8 cellular contexts compared by ENCODE assay signal in genomic region chr6:26521485-26522391, GRCh38. TPM values are rescaled to one million over a fixed set of nuclear protein-coding genes. Genes with fewer than 3 reads are reported as not detected.
DNase-seq lines count a peak whose midpoint lies in the region; ATAC-seq and TF ChIP-seq lines count a peak whose summit lies in the region.

No MANE protein-coding gene starts in this region.

- H3K27me3 ChIP-seq in dorsolateral prefrontal cortex = no peaks in the 10 kb centered on the region

- intact Hi-C loops in dorsolateral prefrontal cortex (cut with DNase I) = loop anchor here (1.0 to 5.0 kb wide), 3 partner anchors 11 to 36 kb away; no protein-coding TSS in a partner anchor
- intact Hi-C loops in lower leg skin (cut with DNase I; ENCODE audit: low total_unique reads) = no loop called here

- no peaks in the 10 kb centered on the region for H3K9me3 Mint-ChIP-seq in activated CD4-positive, alpha-beta T cell treated with anti-CD3 and anti-CD28 coated beads, Interleukin-2, amount 10 ng/mL, durations not matched to agents 7 days and 5 days

- in situ Hi-C loops in GM13977 (cut with MboI; ENCODE audit: low pct_unique_long_range_greater_than_20kb, low sequenced_read_pairs, unreplicated experiment) = no loop called here

- H3K27ac ChIP-seq in dorsolateral prefrontal cortex = peak overlapping the region; percentile 58 to 96 (median 90)

- H3K4me1 Mint-ChIP-seq in activated CD4-positive, alpha-beta T cell treated with anti-CD3 and anti-CD28 coated beads, Interleukin-2, amount 10 ng/mL, durations not matched to agents 7 days and 5 days = peaks cover 30% of the 10 kb centered on the region

- peak; percentile 85 for ATAC-seq in HG02759 (IDR thresholded peaks at IDR 0.05; ENCODE audit: unreplicated experiment)

- 4 to 10% methylated on average over 41 to 52 of the region's 76 CpGs for WGBS in lower leg skin, 2 donors

- no peaks in the 10 kb centered on the region for H3K36me3 Mint-ChIP-seq in activated CD4-positive, alpha-beta T cell treated with anti-CD3 and anti-CD28 coated beads, Interleukin-2, amount 10 ng/mL, durations not matched to agents 7 days and 5 days (ENCODE audit: low read depth)

- peak overlapping the region; percentile 84 for H3K27ac Mint-ChIP-seq in activated CD4-positive, alpha-beta T cell treated with anti-CD3 and anti-CD28 coated beads, Interleukin-2, amount 10 ng/mL, durations not matched to agents 7 days and 5 days

- peak overlapping the region; percentile 76 for H3K4me3 Mint-ChIP-seq in activated CD4-positive, alpha-beta T cell treated with anti-CD3 and anti-CD28 coated beads, Interleukin-2, amount 10 ng/mL, durations not matched to agents 7 days and 5 days

- peaks cover 5% of the 10 kb centered on the region for H3K27me3 Mint-ChIP-seq in activated CD4-positive, alpha-beta T cell treated with anti-CD3 and anti-CD28 coated beads, Interleukin-2, amount 10 ng/mL, durations not matched to agents 7 days and 5 days

- peak in 1 of 2 donors; percentile 34 for TF ChIP-seq POLR2A in lower leg skin (IDR thresholded peaks at IDR 0.05)

- H3K4me3 ChIP-seq in dorsolateral prefrontal cortex (peak overlapping the region; percentile 45 to 78 (median 68)), lower leg skin (ENCODE audit: low read depth, poor library complexity, severe bottlenecking) (peak overlapping the region; percentile 60)

- CTCF ChIA-PET in activated CD4-positive, alpha-beta T cell treated with anti-CD3 and anti-CD28 coated beads, Interleukin-2, amount 10 ng/mL, durations not matched to agents 7 days and 5 days (lab: Charles Lee) = interaction anchor here (1.0 to 1.5 kb wide), 4 partner anchors 12 to 193 kb away, joined by 3 to 4 read pairs (median 4); partner anchors contain the start of gene HMGN4

- peak; percentile 64 for TF ChIP-seq CTCF in GM13977 (IDR thresholded peaks at IDR 0.05; ENCODE audit: extremely low read depth, insufficient read depth, missing control alignments)
- peak in 47 of 56 donors; percentile 12 to 64 (median 39) for TF ChIP-seq CTCF in dorsolateral prefrontal cortex (IDR thresholded peaks at IDR 0.05 in 54 of 56, conservative IDR thresholded peaks at IDR 0.05 in 2 of 56; ENCODE audit: low read depth in 1 of 56, partially characterized antibody in 56 of 56)
- TF ChIP-seq CTCF in lower leg skin (IDR thresholded peaks at IDR 0.05) = no peak

- POLR2A ChIA-PET in activated CD4-positive, alpha-beta T cell treated with anti-CD3 and anti-CD28 coated beads, Interleukin-2, amount 10 ng/mL, durations not matched to agents 7 days and 5 days (lab: Charles Lee) = no interaction called here

- peak; percentile 82 for DNase-seq in GM13977 (ENCODE audit: low spot score)
- DNase-seq in NCI-H1930 (lab: John Stamatoyannopoulos, UW) = peak; percentile 40 to 79
- peak; percentile 46 for DNase-seq in activated CD4-positive, alpha-beta T cell treated with anti-CD3 and anti-CD28 coated beads, Interleukin-2, amount 10 ng/mL, durations not matched to agents 7 days and 5 days
- peak in 9 of 10 donors; percentile 34 to 73 (median 51) for DNase-seq in dorsolateral prefrontal cortex
- DNase-seq in lower leg skin (ENCODE audit: low spot score in 2 of 2) = peak; percentile 65 to 96
- DNase-seq in stimulated activated CD4-positive, alpha-beta T cell treated with anti-CD3 and anti-CD28 coated beads, Interleukin-4, amount 100 ng/mL, for 48 hours (ENCODE audit: low read depth in 2 of 2) = peak; percentile 48 to 66
- DNase-seq in NCI-H1694 (lab: John Stamatoyannopoulos, UW) = no peak

RNA-seq across cellular contexts. Expression of gene HMGN4, which starts 16.4 kb away (rescaled TPM):
- 10 to 100 TPM; 85.7 to 93.0 TPM for total RNA-seq in activated CD4-positive, alpha-beta T cell treated with anti-CD3 and anti-CD28 coated beads, Interleukin-2, amount 10 ng/mL, durations not matched to agents 7 days and 5 days
- total RNA-seq in dorsolateral prefrontal cortex (10 to 100 TPM; 16.9 to 48.3 (median 28.5) TPM), lower leg skin (10 to 100 TPM; 27.1 to 43.0 (median 39.2) TPM)

RNA-seq across cellular contexts. Expression of gene BTN1A1, which starts 21.6 kb away (rescaled TPM):
- total RNA-seq in activated CD4-positive, alpha-beta T cell treated with anti-CD3 and anti-CD28 coated beads, Interleukin-2, amount 10 ng/mL, durations not matched to agents 7 days and 5 days = not detected
- total RNA-seq in dorsolateral prefrontal cortex (under 1 TPM in 5 of 120 experiments, not detected in 115; 0.17 to 0.28 (median 0.19) TPM), lower leg skin (not detected)

Comparison
In these comparisons a context has a peak if more than half of its experiments do, and no peak if none do; other contexts are left out.
1. CTCF ChIP-seq: peak in GM13977 (single experiment) and dorsolateral prefrontal cortex (47 of 56); none in lower leg skin (0 of 3).